1 cellular context compared by ENCODE assay signal in the genomic region with DNA sequence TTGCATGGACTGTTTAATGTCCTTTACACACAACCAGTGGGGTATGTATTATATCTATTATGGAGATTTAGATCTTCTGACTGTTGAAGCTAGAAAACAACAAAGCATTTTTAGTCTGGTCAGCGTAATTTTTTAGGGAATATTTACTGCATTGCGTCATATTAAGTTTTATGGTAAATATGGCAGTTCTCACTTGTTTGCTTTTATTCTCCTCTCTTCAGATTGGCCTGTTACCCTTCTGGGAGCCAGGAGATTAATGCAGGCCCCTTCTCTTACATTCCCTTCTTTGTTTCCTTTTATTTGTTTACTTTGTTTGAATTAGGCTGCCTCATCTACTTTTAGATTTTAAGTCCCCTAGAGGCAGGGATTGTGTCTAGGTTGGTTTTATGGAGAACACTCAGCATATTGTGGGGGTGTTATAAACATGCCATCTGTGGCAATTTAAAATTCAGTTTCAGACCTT.
A peak's percentile ranks its signal among the peaks of the same experiment; 100 is the strongest.
TF ChIP-seq lines count a peak whose summit lies in the region.

No MANE protein-coding gene starts in this region.

TF ChIP-seq in K562, 482 proteins besides CTCF, POLR2A, EP300 and RAD21 (continued from another document and continues in another):
- TF ChIP-seq, protein P1, sequence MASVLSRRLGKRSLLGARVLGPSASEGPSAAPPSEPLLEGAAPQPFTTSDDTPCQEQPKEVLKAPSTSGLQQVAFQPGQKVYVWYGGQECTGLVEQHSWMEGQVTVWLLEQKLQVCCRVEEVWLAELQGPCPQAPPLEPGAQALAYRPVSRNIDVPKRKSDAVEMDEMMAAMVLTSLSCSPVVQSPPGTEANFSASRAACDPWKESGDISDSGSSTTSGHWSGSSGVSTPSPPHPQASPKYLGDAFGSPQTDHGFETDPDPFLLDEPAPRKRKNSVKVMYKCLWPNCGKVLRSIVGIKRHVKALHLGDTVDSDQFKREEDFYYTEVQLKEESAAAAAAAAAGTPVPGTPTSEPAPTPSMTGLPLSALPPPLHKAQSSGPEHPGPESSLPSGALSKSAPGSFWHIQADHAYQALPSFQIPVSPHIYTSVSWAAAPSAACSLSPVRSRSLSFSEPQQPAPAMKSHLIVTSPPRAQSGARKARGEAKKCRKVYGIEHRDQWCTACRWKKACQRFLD (CRISPR knock-in tag; IDR thresholded peaks at IDR 0.05): no peak
- TF ChIP-seq MAFG (tag; conservative IDR thresholded peaks at IDR 0.05) (peak; percentile 56), CC2D1A (IDR thresholded peaks at IDR 0.05) (no peak), SNRNP70 (optimal IDR thresholded peaks at IDR 0.05; ENCODE audit: low read depth, low read length) (no peak), PHB (CRISPR knock-in tag; IDR thresholded peaks at IDR 0.05) (no peak), C11orf30 (IDR thresholded peaks at IDR 0.05; ENCODE audit: low read depth) (peak; percentile 65; the same call in 1 of the 2 replicates), HDAC6 (IDR thresholded peaks at IDR 0.05; ENCODE audit: low read depth, low read length) (no peak), CEBPB (tag; IDR thresholded peaks at IDR 0.05) (peak; percentile 87), TAF1 (IDR thresholded peaks at IDR 0.05; ENCODE audit: control insufficient read depth, extremely low read depth, insufficient read depth, low read length, severe bottlenecking) (no peak), DACH1 (IDR thresholded peaks at IDR 0.05; ENCODE audit: partially characterized antibody) (no peak), PTBP1 (IDR thresholded peaks at IDR 0.05; ENCODE audit: low read depth, low read length) (no peak), ZNF384 (IDR thresholded peaks at IDR 0.05; ENCODE audit: low read depth, low read length) (no peak), BRD9 (IDR thresholded peaks at IDR 0.05; ENCODE audit: low read depth, partially characterized antibody) (no peak), FOXJ2 (tag; IDR thresholded peaks at IDR 0.05) (0 out of 2 replicates have a peak, but pooled peaks have one; percentile 9), MCM3 (IDR thresholded peaks at IDR 0.05) (no peak), POLR2AphosphoS2 (IDR thresholded peaks at IDR 0.05; ENCODE audit: low read length) (no peak), ZNF316 (IDR thresholded peaks at IDR 0.05) (peak; percentile 88), ZNF347 (CRISPR knock-in tag; IDR thresholded peaks at IDR 0.05; ENCODE audit: low read depth) (no peak), NCOA4 (IDR thresholded peaks at IDR 0.05; ENCODE audit: partially characterized antibody) (no peak), ZNF143 (CRISPR knock-in tag; IDR thresholded peaks at IDR 0.05) (no peak), MCM2 (IDR thresholded peaks at IDR 0.05; ENCODE audit: low read depth) (no peak), GABPB2 (CRISPR knock-in tag; conservative IDR thresholded peaks at IDR 0.05) (no peak), MAFK (IDR thresholded peaks at IDR 0.05; ENCODE audit: low read length) (peak; percentile 52; the same call in 1 of the 2 replicates), ELF4 (CRISPR knock-in tag; IDR thresholded peaks at IDR 0.05) (no peak), TAL1 (IDR thresholded peaks at IDR 0.05) (no peak), ZNF76 (CRISPR knock-in tag; IDR thresholded peaks at IDR 0.05; ENCODE audit: borderline replicate concordance) (no peak), SLC30A9 (CRISPR knock-in tag; IDR thresholded peaks at IDR 0.05) (no peak), CHCHD3 (CRISPR knock-in tag; IDR thresholded peaks at IDR 0.05) (no peak), ZNF175 (CRISPR knock-in tag; IDR thresholded peaks at IDR 0.05; ENCODE audit: low read depth) (no peak), ERF (CRISPR knock-in tag; IDR thresholded peaks at IDR 0.05) (no peak), NEUROD1 (IDR thresholded peaks at IDR 0.05; ENCODE audit: borderline replicate concordance, low read depth, low read length, partially characterized antibody) (no peak), HNRNPH1 (optimal IDR thresholded peaks at IDR 0.05; ENCODE audit: low read depth, low read length) (no peak), CEBPG (CRISPR knock-in tag; IDR thresholded peaks at IDR 0.05) (no peak), CEBPG (tag; conservative IDR thresholded peaks at IDR 0.05 in 1 of 2, IDR thresholded peaks at IDR 0.05 in 1 of 2) (peak; percentile 48 to 82), ILK (tag; IDR thresholded peaks at IDR 0.05; ENCODE audit: borderline replicate concordance, low read depth) (no peak), TAF7 (tag; IDR thresholded peaks at IDR 0.05) (no peak), POU5F1 (IDR thresholded peaks at IDR 0.05; ENCODE audit: borderline replicate concordance, low read depth, low read length, partially characterized antibody) (no peak), ZNF717 (CRISPR knock-in tag; IDR thresholded peaks at IDR 0.05) (no peak), TGIF2 (CRISPR knock-in tag; IDR thresholded peaks at IDR 0.05) (no peak), MTA3 (IDR thresholded peaks at IDR 0.05; ENCODE audit: borderline replicate concordance) (no peak)
- TF ChIP-seq, protein P2, sequence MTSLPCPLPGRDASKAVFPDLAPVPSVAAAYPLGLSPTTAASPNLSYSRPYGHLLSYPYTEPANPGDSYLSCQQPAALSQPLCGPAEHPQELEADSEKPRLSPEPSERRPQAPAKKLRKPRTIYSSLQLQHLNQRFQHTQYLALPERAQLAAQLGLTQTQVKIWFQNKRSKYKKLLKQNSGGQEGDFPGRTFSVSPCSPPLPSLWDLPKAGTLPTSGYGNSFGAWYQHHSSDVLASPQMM (CRISPR knock-in tag; IDR thresholded peaks at IDR 0.05): no peak
- TF ChIP-seq, protein P3, sequence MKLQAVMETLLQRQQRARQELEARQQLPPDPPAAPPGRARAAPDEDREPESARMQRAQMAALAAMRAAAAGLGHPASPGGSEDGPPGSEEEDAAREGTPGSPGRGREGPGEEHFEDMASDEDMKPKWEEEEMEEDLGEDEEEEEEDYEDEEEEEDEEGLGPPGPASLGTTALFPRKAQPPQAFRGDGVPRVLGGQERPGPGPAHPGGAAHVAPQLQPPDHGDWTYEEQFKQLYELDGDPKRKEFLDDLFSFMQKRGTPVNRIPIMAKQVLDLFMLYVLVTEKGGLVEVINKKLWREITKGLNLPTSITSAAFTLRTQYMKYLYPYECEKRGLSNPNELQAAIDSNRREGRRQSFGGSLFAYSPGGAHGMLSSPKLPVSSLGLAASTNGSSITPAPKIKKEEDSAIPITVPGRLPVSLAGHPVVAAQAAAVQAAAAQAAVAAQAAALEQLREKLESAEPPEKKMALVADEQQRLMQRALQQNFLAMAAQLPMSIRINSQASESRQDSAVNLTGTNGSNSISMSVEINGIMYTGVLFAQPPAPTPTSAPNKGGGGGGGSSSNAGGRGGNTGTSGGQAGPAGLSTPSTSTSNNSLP (IDR thresholded peaks at IDR 0.05; ENCODE audit: borderline replicate concordance, low read depth, low read length): no peak
- TF ChIP-seq, protein P4, sequence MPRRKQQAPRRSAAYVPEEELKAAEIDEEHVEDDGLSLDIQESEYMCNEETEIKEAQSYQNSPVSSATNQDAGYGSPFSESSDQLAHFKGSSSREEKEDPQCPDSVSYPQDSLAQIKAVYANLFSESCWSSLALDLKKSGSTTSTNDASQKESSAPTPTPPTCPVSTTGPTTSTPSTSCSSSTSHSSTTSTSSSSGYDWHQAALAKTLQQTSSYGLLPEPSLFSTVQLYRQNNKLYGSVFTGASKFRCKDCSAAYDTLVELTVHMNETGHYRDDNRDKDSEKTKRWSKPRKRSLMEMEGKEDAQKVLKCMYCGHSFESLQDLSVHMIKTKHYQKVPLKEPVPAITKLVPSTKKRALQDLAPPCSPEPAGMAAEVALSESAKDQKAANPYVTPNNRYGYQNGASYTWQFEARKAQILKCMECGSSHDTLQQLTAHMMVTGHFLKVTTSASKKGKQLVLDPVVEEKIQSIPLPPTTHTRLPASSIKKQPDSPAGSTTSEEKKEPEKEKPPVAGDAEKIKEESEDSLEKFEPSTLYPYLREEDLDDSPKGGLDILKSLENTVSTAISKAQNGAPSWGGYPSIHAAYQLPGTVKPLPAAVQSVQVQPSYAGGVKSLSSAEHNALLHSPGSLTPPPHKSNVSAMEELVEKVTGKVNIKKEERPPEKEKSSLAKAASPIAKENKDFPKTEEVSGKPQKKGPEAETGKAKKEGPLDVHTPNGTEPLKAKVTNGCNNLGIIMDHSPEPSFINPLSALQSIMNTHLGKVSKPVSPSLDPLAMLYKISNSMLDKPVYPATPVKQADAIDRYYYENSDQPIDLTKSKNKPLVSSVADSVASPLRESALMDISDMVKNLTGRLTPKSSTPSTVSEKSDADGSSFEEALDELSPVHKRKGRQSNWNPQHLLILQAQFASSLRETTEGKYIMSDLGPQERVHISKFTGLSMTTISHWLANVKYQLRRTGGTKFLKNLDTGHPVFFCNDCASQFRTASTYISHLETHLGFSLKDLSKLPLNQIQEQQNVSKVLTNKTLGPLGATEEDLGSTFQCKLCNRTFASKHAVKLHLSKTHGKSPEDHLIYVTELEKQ (CRISPR knock-in tag; IDR thresholded peaks at IDR 0.05): no peak
- TF ChIP-seq, protein P5, sequence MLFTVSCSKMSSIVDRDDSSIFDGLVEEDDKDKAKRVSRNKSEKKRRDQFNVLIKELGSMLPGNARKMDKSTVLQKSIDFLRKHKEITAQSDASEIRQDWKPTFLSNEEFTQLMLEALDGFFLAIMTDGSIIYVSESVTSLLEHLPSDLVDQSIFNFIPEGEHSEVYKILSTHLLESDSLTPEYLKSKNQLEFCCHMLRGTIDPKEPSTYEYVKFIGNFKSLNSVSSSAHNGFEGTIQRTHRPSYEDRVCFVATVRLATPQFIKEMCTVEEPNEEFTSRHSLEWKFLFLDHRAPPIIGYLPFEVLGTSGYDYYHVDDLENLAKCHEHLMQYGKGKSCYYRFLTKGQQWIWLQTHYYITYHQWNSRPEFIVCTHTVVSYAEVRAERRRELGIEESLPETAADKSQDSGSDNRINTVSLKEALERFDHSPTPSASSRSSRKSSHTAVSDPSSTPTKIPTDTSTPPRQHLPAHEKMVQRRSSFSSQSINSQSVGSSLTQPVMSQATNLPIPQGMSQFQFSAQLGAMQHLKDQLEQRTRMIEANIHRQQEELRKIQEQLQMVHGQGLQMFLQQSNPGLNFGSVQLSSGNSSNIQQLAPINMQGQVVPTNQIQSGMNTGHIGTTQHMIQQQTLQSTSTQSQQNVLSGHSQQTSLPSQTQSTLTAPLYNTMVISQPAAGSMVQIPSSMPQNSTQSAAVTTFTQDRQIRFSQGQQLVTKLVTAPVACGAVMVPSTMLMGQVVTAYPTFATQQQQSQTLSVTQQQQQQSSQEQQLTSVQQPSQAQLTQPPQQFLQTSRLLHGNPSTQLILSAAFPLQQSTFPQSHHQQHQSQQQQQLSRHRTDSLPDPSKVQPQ (CRISPR knock-in tag; IDR thresholded peaks at IDR 0.05; ENCODE audit: borderline replicate concordance): no peak
- TF ChIP-seq, protein P6, sequence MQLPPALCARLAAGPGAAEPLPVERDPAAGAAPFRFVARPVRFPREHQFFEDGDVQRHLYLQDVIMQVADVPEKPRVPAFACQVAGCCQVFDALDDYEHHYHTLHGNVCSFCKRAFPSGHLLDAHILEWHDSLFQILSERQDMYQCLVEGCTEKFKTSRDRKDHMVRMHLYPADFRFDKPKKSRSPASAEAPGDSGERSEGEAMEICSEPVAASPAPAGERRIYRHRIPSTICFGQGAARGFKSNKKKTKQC (CRISPR knock-in tag; IDR thresholded peaks at IDR 0.05): no peak
- TF ChIP-seq, protein P7, sequence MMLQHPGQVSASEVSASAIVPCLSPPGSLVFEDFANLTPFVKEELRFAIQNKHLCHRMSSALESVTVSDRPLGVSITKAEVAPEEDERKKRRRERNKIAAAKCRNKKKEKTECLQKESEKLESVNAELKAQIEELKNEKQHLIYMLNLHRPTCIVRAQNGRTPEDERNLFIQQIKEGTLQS (IDR thresholded peaks at IDR 0.05): peak; percentile 20; the same call in 1 of the 2 replicates
- TF ChIP-seq, protein P7 (CRISPR knock-in tag; conservative IDR thresholded peaks at IDR 0.05): no peak
- TF ChIP-seq, protein P8, sequence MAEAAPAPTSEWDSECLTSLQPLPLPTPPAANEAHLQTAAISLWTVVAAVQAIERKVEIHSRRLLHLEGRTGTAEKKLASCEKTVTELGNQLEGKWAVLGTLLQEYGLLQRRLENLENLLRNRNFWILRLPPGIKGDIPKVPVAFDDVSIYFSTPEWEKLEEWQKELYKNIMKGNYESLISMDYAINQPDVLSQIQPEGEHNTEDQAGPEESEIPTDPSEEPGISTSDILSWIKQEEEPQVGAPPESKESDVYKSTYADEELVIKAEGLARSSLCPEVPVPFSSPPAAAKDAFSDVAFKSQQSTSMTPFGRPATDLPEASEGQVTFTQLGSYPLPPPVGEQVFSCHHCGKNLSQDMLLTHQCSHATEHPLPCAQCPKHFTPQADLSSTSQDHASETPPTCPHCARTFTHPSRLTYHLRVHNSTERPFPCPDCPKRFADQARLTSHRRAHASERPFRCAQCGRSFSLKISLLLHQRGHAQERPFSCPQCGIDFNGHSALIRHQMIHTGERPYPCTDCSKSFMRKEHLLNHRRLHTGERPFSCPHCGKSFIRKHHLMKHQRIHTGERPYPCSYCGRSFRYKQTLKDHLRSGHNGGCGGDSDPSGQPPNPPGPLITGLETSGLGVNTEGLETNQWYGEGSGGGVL (CRISPR knock-in tag; IDR thresholded peaks at IDR 0.05): no peak
- TF ChIP-seq, protein P9, sequence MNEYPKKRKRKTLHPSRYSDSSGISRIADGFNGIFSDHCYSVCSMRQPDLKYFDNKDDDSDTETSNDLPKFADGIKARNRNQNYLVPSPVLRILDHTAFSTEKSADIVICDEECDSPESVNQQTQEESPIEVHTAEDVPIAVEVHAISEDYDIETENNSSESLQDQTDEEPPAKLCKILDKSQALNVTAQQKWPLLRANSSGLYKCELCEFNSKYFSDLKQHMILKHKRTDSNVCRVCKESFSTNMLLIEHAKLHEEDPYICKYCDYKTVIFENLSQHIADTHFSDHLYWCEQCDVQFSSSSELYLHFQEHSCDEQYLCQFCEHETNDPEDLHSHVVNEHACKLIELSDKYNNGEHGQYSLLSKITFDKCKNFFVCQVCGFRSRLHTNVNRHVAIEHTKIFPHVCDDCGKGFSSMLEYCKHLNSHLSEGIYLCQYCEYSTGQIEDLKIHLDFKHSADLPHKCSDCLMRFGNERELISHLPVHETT (CRISPR knock-in tag; conservative IDR thresholded peaks at IDR 0.05 in 1 of 2, IDR thresholded peaks at IDR 0.05 in 1 of 2): no peak
- TF ChIP-seq, protein P10, sequence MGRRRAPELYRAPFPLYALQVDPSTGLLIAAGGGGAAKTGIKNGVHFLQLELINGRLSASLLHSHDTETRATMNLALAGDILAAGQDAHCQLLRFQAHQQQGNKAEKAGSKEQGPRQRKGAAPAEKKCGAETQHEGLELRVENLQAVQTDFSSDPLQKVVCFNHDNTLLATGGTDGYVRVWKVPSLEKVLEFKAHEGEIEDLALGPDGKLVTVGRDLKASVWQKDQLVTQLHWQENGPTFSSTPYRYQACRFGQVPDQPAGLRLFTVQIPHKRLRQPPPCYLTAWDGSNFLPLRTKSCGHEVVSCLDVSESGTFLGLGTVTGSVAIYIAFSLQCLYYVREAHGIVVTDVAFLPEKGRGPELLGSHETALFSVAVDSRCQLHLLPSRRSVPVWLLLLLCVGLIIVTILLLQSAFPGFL (CRISPR knock-in tag; IDR thresholded peaks at IDR 0.05): no peak
